ENCODE assay signal across 9 cellular contexts in genomic region chr6:1856381-1856780, GRCh38.
DNase-seq lines count a peak whose midpoint lies in the region; ATAC-seq, FAIRE-seq and TF ChIP-seq lines count a peak whose summit lies in the region.
"Had no signal": no experiment of that assay in that cellular context is flagged by ENCODE, and none has a peak within 500 bp of the region (broad histone marks: within the 10 kb centered on the region; RNA-seq: fewer than 3 reads in every experiment).

No MANE protein-coding gene starts in this region.

- no peaks in the 10 kb centered on the region for H3K79me2 ChIP-seq in PC-9 (ENCODE audit: low read depth)

- intact Hi-C loops in PC-9 (cut with micrococcal nuclease; ENCODE audit: unreplicated experiment) = no loop called here

- TF ChIP-seq CTCF in astrocyte of the spinal cord (IDR thresholded peaks at IDR 0.05; ENCODE audit: low read depth, low read length) = no peak
- TF ChIP-seq CTCF in PC-9 (conservative IDR thresholded peaks at IDR 0.05) = no peak

- no peak overlapping the region for H3K4me2 ChIP-seq in PC-9

- no peak overlapping the region for H3K27ac ChIP-seq in PC-9

- TF ChIP-seq POLR2A in GM12891 (IDR thresholded peaks at IDR 0.05; ENCODE audit: low read depth, low read length) = no peak

- DNase-seq in GM12891 (ENCODE audit: insufficient read length, low spot score) = peak; percentile 12
- peak; percentile 13 for DNase-seq in H4 (ENCODE audit: low spot score)
- DNase-seq in NAMALWA (ENCODE audit: low spot score) = peak; percentile 83
- peak; percentile 72 for DNase-seq in astrocyte of the spinal cord (ENCODE audit: low read depth, low spot score)
- DNase-seq in PC-9 = no peak
- no peak for DNase-seq in SIG-M5 treated with dmso at 0.1 percent for 504 hours (lab: John Stamatoyannopoulos, UW; ENCODE audit: unreplicated experiment)
- no peak for DNase-seq in activated CD4-positive, alpha-beta T cell treated with anti-CD3 and anti-CD28 coated beads for 4 hours

- no TSS peak for BruUV-seq in PC-9 (replicated peaks; lab: Mats Ljungman, UMichigan)

- no peaks in the 10 kb centered on the region for H3K36me3 ChIP-seq in PC-9 (ENCODE audit: low read depth)

- POLR2A ChIA-PET in PC-9 (lab: Charles Lee; ENCODE audit: unreplicated experiment) = no interaction called here

- no peaks in the 10 kb centered on the region for H3K9me3 ChIP-seq in PC-9 (ENCODE audit: insufficient read depth, low read depth)

- peak; percentile 92 for FAIRE-seq in GM12891 (lab: Jason Lieb, UNC)
- FAIRE-seq: frontal cortex had no signal

- H2AFZ ChIP-seq in PC-9 = no peak overlapping the region

- CTCF ChIA-PET in PC-9 (lab: Charles Lee) = no interaction called here

- H3F3A ChIP-seq in PC-9 (ENCODE audit: insufficient read depth, low read depth) = no peaks in the 10 kb centered on the region

- no peak for ATAC-seq in GM21526 (IDR thresholded peaks at IDR 0.05; ENCODE audit: low FRiP score, unreplicated experiment)

- no peaks in the 10 kb centered on the region for H3K9me2 ChIP-seq in PC-9 (ENCODE audit: insufficient read depth)

- no peak overlapping the region for H3K4me3 ChIP-seq in astrocyte of the spinal cord (ENCODE audit: low read depth, low read length)
- no peak overlapping the region for H3K4me3 ChIP-seq in PC-9

- H3K27me3 ChIP-seq in PC-9 (ENCODE audit: insufficient read depth, low read depth) = no peaks in the 10 kb centered on the region

- no peaks in the 10 kb centered on the region for H3K4me1 ChIP-seq in PC-9 (replicated peaks; ENCODE audit: insufficient read depth)

- in situ Hi-C loops in astrocyte of the spinal cord (cut with HindIII; ENCODE audit: low sequenced_read_pairs) = no loop called here

- H4K20me1 ChIP-seq in PC-9 (ENCODE audit: insufficient read depth) = no peaks in the 10 kb centered on the region

TF ChIP-seq in GM12891, 5 proteins besides CTCF, POLR2A, EP300 and RAD21:
- TF ChIP-seq SPI1 (IDR thresholded peaks at IDR 0.05; ENCODE audit: low read depth, low read length) (no peak), POU2F2 (IDR thresholded peaks at IDR 0.05; ENCODE audit: low read depth, low read length) (peak; percentile 96)
TF ChIP-seq in GM12891: peak in this region for 1.

Comparison
In these comparisons a context has a peak if more than half of its experiments do, and no peak if none do; other contexts are left out.
1. DNase-seq: peak in GM12891 (single experiment), H4 (single experiment), NAMALWA (single experiment) and astrocyte of the spinal cord (single experiment); none in PC-9 (0 of 2), SIG-M5 treated with dmso at 0.1 percent for 504 hours (single experiment) and activated CD4-positive, alpha-beta T cell treated with anti-CD3 and anti-CD28 coated beads for 4 hours (0 of 2).